In genomic region chr17:28576758-28577465, GRCh38 we compare ENCODE assay signal across 9 cellular contexts. TPM values are rescaled to one million over a fixed set of nuclear protein-coding genes. Genes with fewer than 3 reads are reported as not detected.
A peak's percentile ranks its signal among the peaks of the same experiment; 100 is the strongest.
DNase-seq lines count a peak whose midpoint lies in the region; ATAC-seq, FAIRE-seq and TF ChIP-seq lines count a peak whose summit lies in the region.
"Had no signal": no experiment of that assay in that cellular context is flagged by ENCODE, and none has a peak within 500 bp of the region (broad histone marks: within the 10 kb centered on the region; RNA-seq: fewer than 3 reads in every experiment).

TSS of gene ALDOC (minus strand) at chr17:28576895. CDS start at chr17:28575532, 1,363 bp downstream.

- peak within 1 kb of the TSS; percentile 81 for H3K4me3 Mint-ChIP-seq in activated CD8-positive, alpha-beta memory T cell treated with anti-CD3 and anti-CD28 coated beads, Interleukin-2, amount 10 ng/mL, durations not matched to agents 7 days and 5 days
- H3K4me3 Mint-ChIP-seq in endodermal cell = peak within 1 kb of the TSS; percentile 37

- H3K36me3 ChIP-seq in BJ (ENCODE audit: control insufficient read depth, insufficient read depth, low read length) (peaks cover 14% of the 10 kb centered on the region), endodermal cell (ENCODE audit: control insufficient read depth, insufficient read depth, low read length) (peaks cover 43% of the 10 kb centered on the region), mesodermal cell (ENCODE audit: control insufficient read depth, insufficient read depth, low read length) (peaks cover 51% of the 10 kb centered on the region)

- H3K4me1 Mint-ChIP-seq in activated CD8-positive, alpha-beta memory T cell treated with anti-CD3 and anti-CD28 coated beads, Interleukin-2, amount 10 ng/mL, durations not matched to agents 7 days and 5 days = peaks cover 59% of the 10 kb centered on the region
- peaks cover 11% of the 10 kb centered on the region for H3K4me1 Mint-ChIP-seq in endodermal cell

- H3K9me3 ChIP-seq in endodermal cell (ENCODE audit: control insufficient read depth, low read length) (no peaks in the 10 kb centered on the region), mesodermal cell (ENCODE audit: control insufficient read depth, low read length) (no peaks in the 10 kb centered on the region)

- H3K27me3 Mint-ChIP-seq in activated CD8-positive, alpha-beta memory T cell treated with anti-CD3 and anti-CD28 coated beads, Interleukin-2, amount 10 ng/mL, durations not matched to agents 7 days and 5 days = no peaks in the 10 kb centered on the region
- peaks cover 25% of the 10 kb centered on the region for H3K27me3 Mint-ChIP-seq in endodermal cell (ENCODE audit: insufficient read depth)

- H3K27me3 ChIP-seq in BJ (ENCODE audit: control insufficient read depth, insufficient read depth, low read length) = no peaks in the 10 kb centered on the region
- peaks cover 4% of the 10 kb centered on the region for H3K27me3 ChIP-seq in endodermal cell (ENCODE audit: control insufficient read depth, insufficient read depth, low read length, poor library complexity, severe bottlenecking)

- 9 to 11% methylated on average over 18 to 26 of the region's 26 CpGs for WGBS in endodermal cell (ENCODE audit: insufficient coverage in 1 of 2, insufficient read length in 1 of 2), 2 experiments
- 9% methylated on average over 11 to 17 of the region's 26 CpGs for WGBS in mesodermal cell (ENCODE audit: insufficient coverage in 2 of 2), 2 experiments

- peak; percentile 82 for FAIRE-seq in GM19239 (lab: Jason Lieb, UNC)
- FAIRE-seq: colon had no signal

- peak; percentile 70 for ATAC-seq in HG03469 (IDR thresholded peaks at IDR 0.05; ENCODE audit: unreplicated experiment)
- peak; percentile 92 for ATAC-seq in activated CD8-positive, alpha-beta memory T cell treated with anti-CD3 and anti-CD28 coated beads, Interleukin-2, amount 10 ng/mL, durations not matched to agents 7 days and 5 days

- TF ChIP-seq CTCF in BJ (IDR thresholded peaks at IDR 0.05; ENCODE audit: insufficient read depth, low read depth, low read length) (no peak), endodermal cell (conservative IDR thresholded peaks at IDR 0.05) (no peak)

- POLR2A ChIA-PET in BJ (lab: Charles Lee) = interaction anchor here (0.6 kb wide), 1 partner anchor 381 kb away, joined by 4 read pairs; no protein-coding TSS in a partner anchor

- CTCF ChIA-PET in BJ (lab: Yijun Ruan, JAX) = interaction anchor here (0.7 to 1.9 kb wide), 6 partner anchors 12 to 36 kb away, joined by 3 to 7 read pairs (median 6); partner anchors contain the start of gene UNC119
- CTCF ChIA-PET in activated CD8-positive, alpha-beta memory T cell treated with anti-CD3 and anti-CD28 coated beads, Interleukin-2, amount 10 ng/mL, durations not matched to agents 7 days and 5 days (lab: Charles Lee) = interaction anchor here (0.9 to 5.4 kb wide), 7 partner anchors 21 to 67 kb away, joined by 3 to 28 read pairs (median 4); no protein-coding TSS in a partner anchor

- H3K4me1 ChIP-seq in endodermal cell (ENCODE audit: control insufficient read depth, insufficient read depth, low read length) (no peaks in the 10 kb centered on the region), mesodermal cell (ENCODE audit: control insufficient read depth, insufficient read depth, low read length, poor library complexity, severe bottlenecking) (peaks cover 3% of the 10 kb centered on the region)

- peaks cover 49% of the 10 kb centered on the region for H3K36me3 Mint-ChIP-seq in activated CD8-positive, alpha-beta memory T cell treated with anti-CD3 and anti-CD28 coated beads, Interleukin-2, amount 10 ng/mL, durations not matched to agents 7 days and 5 days
- H3K36me3 Mint-ChIP-seq in endodermal cell (ENCODE audit: low read depth) = peaks cover 41% of the 10 kb centered on the region

- H3K27ac ChIP-seq in endodermal cell (ENCODE audit: low read depth, low read length) (no peak within 1 kb of the TSS), mesodermal cell (ENCODE audit: low read depth, low read length, severe bottlenecking) (no peak within 1 kb of the TSS)

- no peak within 1 kb of the TSS for H3K9ac ChIP-seq in endodermal cell (ENCODE audit: extremely low read depth, low read length, poor library complexity, severe bottlenecking)

- H3K9me3 Mint-ChIP-seq in activated CD8-positive, alpha-beta memory T cell treated with anti-CD3 and anti-CD28 coated beads, Interleukin-2, amount 10 ng/mL, durations not matched to agents 7 days and 5 days (ENCODE audit: low read depth) = no peaks in the 10 kb centered on the region
- H3K9me3 Mint-ChIP-seq in endodermal cell = no peaks in the 10 kb centered on the region

- DNase-seq in BJ (ENCODE audit: low read depth) = peak; percentile 66
- peak; percentile 90 for DNase-seq in GM19239 (ENCODE audit: insufficient read length, low spot score)
- peak; percentile 85 to 94 for DNase-seq in NOMO-1 (lab: John Stamatoyannopoulos, UW; ENCODE audit: unreplicated experiment in 2 of 2)
- peak; percentile 98 for DNase-seq in activated CD8-positive, alpha-beta memory T cell treated with anti-CD3 and anti-CD28 coated beads, Interleukin-2, amount 10 ng/mL, durations not matched to agents 7 days and 5 days
- peak; percentile 100 for DNase-seq in endodermal cell
- peak; percentile 92 to 94 for DNase-seq in stimulated activated CD8-positive, alpha-beta memory T cell treated with anti-CD3 and anti-CD28 coated beads, Interleukin-15, amount 100 ng/mL, for 4 hours (ENCODE audit: low read depth in 2 of 2)

- H3K4me3 ChIP-seq in BJ (ENCODE audit: low read depth, low read length) = peak within 1 kb of the TSS; percentile 39
- no peak within 1 kb of the TSS for H3K4me3 ChIP-seq in endodermal cell (ENCODE audit: low read length)
- H3K4me3 ChIP-seq in mesodermal cell (ENCODE audit: extremely low read depth, insufficient read depth, low read length, poor library complexity, severe bottlenecking) = peak within 1 kb of the TSS; percentile 16

- peak within 1 kb of the TSS; percentile 83 for H3K27ac Mint-ChIP-seq in activated CD8-positive, alpha-beta memory T cell treated with anti-CD3 and anti-CD28 coated beads, Interleukin-2, amount 10 ng/mL, durations not matched to agents 7 days and 5 days
- no peak within 1 kb of the TSS for H3K27ac Mint-ChIP-seq in endodermal cell

RNA-seq across cellular contexts. Expression of gene ALDOC, which starts in this region (rescaled TPM):
- polyA plus RNA-seq in BJ (2011; rRNA removed) = 50.0 and 65.4 TPM in 2 replicates
- 25.0 and 43.8 TPM in 2 replicates for polyA minus RNA-seq in BJ (2011; rRNA and poly(A)+ RNA removed)
- total RNA-seq in activated CD8-positive, alpha-beta memory T cell treated with anti-CD3 and anti-CD28 coated beads, Interleukin-2, amount 10 ng/mL, durations not matched to agents 7 days and 5 days = 10 to 100 TPM; 36.9 to 52.0 TPM
- 10 to 100 TPM; 12.3 to 14.1 TPM for total RNA-seq in endodermal cell
- 46.7 TPM for polyA plus RNA-seq in endodermal cell (2013, experiment 1 of 2)
- 37.3 TPM for polyA plus RNA-seq in endodermal cell (2013, experiment 2 of 2)
- polyA plus RNA-seq in mesodermal cell (2013, experiment 1 of 2) = 36.3 TPM
- 30.7 TPM for polyA plus RNA-seq in mesodermal cell (2013, experiment 2 of 2)
